Comparison of ENCODE assay signal across 11 cellular contexts in the genomic region with DNA sequence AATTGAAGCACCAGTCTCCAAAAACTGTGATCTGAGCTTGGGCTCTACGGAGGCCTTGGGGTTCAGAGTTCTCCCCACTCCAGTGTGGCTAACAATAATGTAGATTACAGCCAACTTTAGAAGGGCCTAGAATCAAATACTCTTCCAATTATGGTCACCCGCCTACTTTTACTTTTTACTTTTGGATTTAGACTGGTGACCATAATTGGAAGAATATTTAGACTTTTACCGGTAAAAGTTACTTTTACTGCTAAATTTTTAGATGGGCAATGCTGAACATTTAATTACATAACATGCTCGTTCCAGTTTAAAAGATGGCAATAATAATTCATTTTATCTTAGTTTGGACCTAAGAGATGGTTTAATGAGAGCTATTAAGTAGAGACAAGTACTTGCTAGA. TPM values are rescaled to one million over a fixed set of nuclear protein-coding genes. Genes with fewer than 3 reads are reported as not detected.
DNase-seq lines count a peak whose midpoint lies in the region; ATAC-seq and TF ChIP-seq lines count a peak whose summit lies in the region.
"Had no signal": no experiment of that assay in that cellular context is flagged by ENCODE, and none has a peak within 500 bp of the region (broad histone marks: within the 10 kb centered on the region; RNA-seq: fewer than 3 reads in every experiment).

No MANE protein-coding gene starts in this region.

- peaks cover 55% of the 10 kb centered on the region for H3K4me1 ChIP-seq in adipocyte (ENCODE audit: control insufficient read depth, insufficient read depth, low read length)
- no peaks in the 10 kb centered on the region for H3K4me1 ChIP-seq in hepatocyte (ENCODE audit: insufficient read depth)
- peaks cover 5% of the 10 kb centered on the region for H3K4me1 ChIP-seq in endodermal cell (ENCODE audit: control insufficient read depth, insufficient read depth, low read length)

- CTCF ChIA-PET in AG04450 (lab: Charles Lee): interaction anchor here (0.6 to 1.4 kb wide), 5 partner anchors 8 to 94 kb away, joined by 3 to 5 read pairs (median 4); partner anchors contain the start of gene ARPC3

- peak overlapping the region; percentile 75 for H3K9ac ChIP-seq in adipocyte (ENCODE audit: low read length)
- no peak overlapping the region for H3K9ac ChIP-seq in endodermal cell (ENCODE audit: extremely low read depth, low read length, poor library complexity, severe bottlenecking)

- DNase-seq in AG04450 (ENCODE audit: low read depth, low spot score): no peak
- DNase-seq in adipocyte (ENCODE audit: low read depth): no peak
- no peak for DNase-seq in hepatocyte (ENCODE audit: low spot score)
- no peak for DNase-seq in endodermal cell
- no peak for DNase-seq in activated T-cell treated with anti-CD3 and anti-CD28 coated beads, Interleukin-2, amount 50 U/mL, for 4 hours
- DNase-seq: stimulated activated CD4-positive, alpha-beta T cell treated with anti-CD3 and anti-CD28 coated beads, Interleukin-4, amount 100 ng/mL, for 1 hour; T1000 had no signal

- no peaks in the 10 kb centered on the region for H3K9me2 ChIP-seq in hepatocyte (replicated peaks; ENCODE audit: insufficient read depth)

- H3K27ac ChIP-seq in AG04450 (ENCODE audit: low read depth, low read length) (peak overlapping the region; percentile 31), hepatocyte (peak overlapping the region; percentile 47), skin epidermis (peak overlapping the region in 19 of 21 experiments; percentile 5 to 79 (median 68)), endodermal cell (ENCODE audit: low read depth, low read length) (no peak overlapping the region)
- H3K27ac ChIP-seq: neutrophil had no signal

- no peaks in the 10 kb centered on the region for H3K9me3 ChIP-seq in AG04450 (ENCODE audit: control insufficient read depth, insufficient read depth, low read length)
- H3K9me3 ChIP-seq in adipocyte (ENCODE audit: control insufficient read depth, low read length): no peaks in the 10 kb centered on the region
- no peaks in the 10 kb centered on the region for H3K9me3 ChIP-seq in hepatocyte (ENCODE audit: low read depth)
- no peaks in the 10 kb centered on the region for H3K9me3 ChIP-seq in endodermal cell (ENCODE audit: control insufficient read depth, low read length)
- H3K9me3 ChIP-seq: neutrophil had no signal

- H3K36me3 ChIP-seq in adipocyte (ENCODE audit: control insufficient read depth, insufficient read depth, low read length, severe bottlenecking) (peaks cover 15% of the 10 kb centered on the region), hepatocyte (replicated peaks; ENCODE audit: insufficient read depth, low read depth) (no peaks in the 10 kb centered on the region), endodermal cell (ENCODE audit: control insufficient read depth, insufficient read depth, low read length) (peaks cover 27% of the 10 kb centered on the region)

- H3K9me3 Mint-ChIP-seq in endodermal cell: no peaks in the 10 kb centered on the region
- no peaks in the 10 kb centered on the region for H3K9me3 Mint-ChIP-seq in activated T-cell treated with anti-CD3 and anti-CD28 coated beads, Interleukin-2, amount 50 U/mL, for 4 hours

- TF ChIP-seq CTCF in AG04450 (IDR thresholded peaks at IDR 0.05; ENCODE audit: low read depth, low read length): no peak
- TF ChIP-seq CTCF in hepatocyte (IDR thresholded peaks at IDR 0.05; ENCODE audit: poor library complexity): no peak
- no peak for TF ChIP-seq CTCF in endodermal cell (conservative IDR thresholded peaks at IDR 0.05)

- no peaks in the 10 kb centered on the region for H3K27me3 ChIP-seq in AG04450 (ENCODE audit: control insufficient read depth, insufficient read depth, low read length)
- H3K27me3 ChIP-seq in adipocyte (replicated peaks; ENCODE audit: control insufficient read depth, insufficient read depth, low read length): no peaks in the 10 kb centered on the region
- H3K27me3 ChIP-seq in hepatocyte: no peaks in the 10 kb centered on the region
- H3K27me3 ChIP-seq in endodermal cell (ENCODE audit: control insufficient read depth, insufficient read depth, low read length, poor library complexity, severe bottlenecking): no peaks in the 10 kb centered on the region
- H3K27me3 ChIP-seq: neutrophil had no signal

- H3K4me1 Mint-ChIP-seq in endodermal cell: peaks cover 15% of the 10 kb centered on the region
- peaks cover 27% of the 10 kb centered on the region for H3K4me1 Mint-ChIP-seq in activated T-cell treated with anti-CD3 and anti-CD28 coated beads, Interleukin-2, amount 50 U/mL, for 4 hours (ENCODE audit: low read depth)

- no peak overlapping the region for H2AFZ ChIP-seq in hepatocyte

- POLR2A ChIA-PET in AG04450 (lab: Yijun Ruan, JAX): interaction anchor here (0.9 kb wide), 1 partner anchor 10 kb away, joined by 3 read pairs; no protein-coding TSS in a partner anchor

- WGBS in hepatocyte (ENCODE audit: low lambda C conversion rate, missing lambda C conversion rate): 84% methylated on average over 4 of the region's 4 CpGs
- 89 to 92% methylated on average over 3 to 4 of the region's 4 CpGs for WGBS in endodermal cell (ENCODE audit: insufficient coverage in 1 of 2, insufficient read length in 1 of 2), 2 experiments

- no peak overlapping the region for H3K27ac Mint-ChIP-seq in endodermal cell

- ATAC-seq in GM18858 (IDR thresholded peaks at IDR 0.05; ENCODE audit: unreplicated experiment) (no peak), HG03378 (IDR thresholded peaks at IDR 0.05; ENCODE audit: unreplicated experiment) (no peak)
- no peak for ATAC-seq in activated T-cell treated with anti-CD3 and anti-CD28 coated beads, Interleukin-2, amount 50 U/mL, for 4 hours

- H3K79me2 ChIP-seq in hepatocyte: peaks cover 34% of the 10 kb centered on the region

- no peak overlapping the region for H3K4me3 Mint-ChIP-seq in endodermal cell
- H3K4me3 Mint-ChIP-seq in activated T-cell treated with anti-CD3 and anti-CD28 coated beads, Interleukin-2, amount 50 U/mL, for 4 hours: no peak overlapping the region

- H3K4me3 ChIP-seq in AG04450 (ENCODE audit: low read depth, low read length) (no peak overlapping the region), adipocyte (ENCODE audit: low read length) (peak overlapping the region; percentile 32), hepatocyte (no peak overlapping the region), skin epidermis (no peak overlapping the region), endodermal cell (ENCODE audit: low read length) (no peak overlapping the region)

- H3K36me3 Mint-ChIP-seq in endodermal cell (ENCODE audit: low read depth): peaks cover 30% of the 10 kb centered on the region
- H3K36me3 Mint-ChIP-seq in activated T-cell treated with anti-CD3 and anti-CD28 coated beads, Interleukin-2, amount 50 U/mL, for 4 hours (ENCODE audit: insufficient read depth): peaks cover 45% of the 10 kb centered on the region

- no peak overlapping the region for H3K4me2 ChIP-seq in hepatocyte

- H4K20me1 ChIP-seq in hepatocyte (ENCODE audit: insufficient read depth, poor library complexity, severe bottlenecking): peaks cover 5% of the 10 kb centered on the region

- no peaks in the 10 kb centered on the region for H3K27me3 Mint-ChIP-seq in endodermal cell (ENCODE audit: insufficient read depth)
- no peaks in the 10 kb centered on the region for H3K27me3 Mint-ChIP-seq in activated T-cell treated with anti-CD3 and anti-CD28 coated beads, Interleukin-2, amount 50 U/mL, for 4 hours (ENCODE audit: low read depth)

RNA-seq across cellular contexts. Expression of gene PPTC7, which starts 39.2 kb away (rescaled TPM):
- 9.3 and 11.4 TPM in 2 replicates for polyA plus RNA-seq in AG04450 (2011; rRNA removed)
- polyA minus RNA-seq in AG04450 (2011; rRNA and poly(A)+ RNA removed): 11.7 and 15.8 TPM in 2 replicates
- 11.8 and 17.1 TPM in 2 replicates for total RNA-seq in hepatocyte
- 8.1 and 8.6 TPM in 2 replicates for polyA plus RNA-seq in hepatocyte
- 10 to 100 TPM; 15.2 TPM for total RNA-seq in endodermal cell
- polyA plus RNA-seq in endodermal cell (2013, experiment 1 of 2): 11.9 TPM
- 11.4 TPM for polyA plus RNA-seq in endodermal cell (2013, experiment 2 of 2)
- 10 to 100 TPM; 74.2 to 76.4 (median 74.4) TPM for total RNA-seq in activated T-cell treated with anti-CD3 and anti-CD28 coated beads, Interleukin-2, amount 50 U/mL, for 4 hours

RNA-seq across cellular contexts. Expression of gene RAD9B, which starts 41.8 kb away (rescaled TPM):
- 0.07 and 0.26 TPM in 2 replicates for polyA plus RNA-seq in AG04450 (2011; rRNA removed)
- 0.17 TPM in 1 of 2 replicates, not detected in the other for polyA minus RNA-seq in AG04450 (2011; rRNA and poly(A)+ RNA removed)
- total RNA-seq in hepatocyte: 0.23 and 0.24 TPM in 2 replicates
- 0.13 and 0.61 TPM in 2 replicates for polyA plus RNA-seq in hepatocyte
- total RNA-seq in endodermal cell: under 1 TPM; 0.29 to 0.31 TPM
- 0.32 TPM for polyA plus RNA-seq in endodermal cell (2013, experiment 1 of 2)
- 0.29 TPM for polyA plus RNA-seq in endodermal cell (2013, experiment 2 of 2)
- under 1 TPM; 0.34 to 0.73 (median 0.51) TPM for total RNA-seq in activated T-cell treated with anti-CD3 and anti-CD28 coated beads, Interleukin-2, amount 50 U/mL, for 4 hours

RNA-seq across cellular contexts. Expression of gene VPS29, which starts 42.1 kb away (rescaled TPM):
- polyA plus RNA-seq in AG04450 (2011; rRNA removed): 135 and 170 TPM in 2 replicates
- polyA minus RNA-seq in AG04450 (2011; rRNA and poly(A)+ RNA removed): 26.2 and 38.4 TPM in 2 replicates
- total RNA-seq in hepatocyte: 102 and 110 TPM in 2 replicates
- polyA plus RNA-seq in hepatocyte: 176 and 177 TPM in 2 replicates
- 10 to 100 TPM; 87.7 to 89.4 TPM for total RNA-seq in endodermal cell
- polyA plus RNA-seq in endodermal cell (2013, experiment 1 of 2): 98.9 TPM
- 93.5 TPM for polyA plus RNA-seq in endodermal cell (2013, experiment 2 of 2)
- 10 to 100 TPM; 70.7 to 78.4 (median 76.1) TPM for total RNA-seq in activated T-cell treated with anti-CD3 and anti-CD28 coated beads, Interleukin-2, amount 50 U/mL, for 4 hours
